Comparison of ENCODE assay signal across 1 cellular context in genomic region chr3:46882377-46883015, GRCh38.
TF ChIP-seq lines count a peak whose summit lies in the region.

No MANE protein-coding gene starts in this region.

TF ChIP-seq in H1, 55 proteins besides CTCF, POLR2A, EP300 and RAD21 (continued from another document):
- TF ChIP-seq ZNF274 (IDR thresholded peaks at IDR 0.05; ENCODE audit: borderline replicate concordance, extremely low read depth, low read length) (no peak), SP4 (IDR thresholded peaks at IDR 0.05; ENCODE audit: low read length) (no peak), NRF1 (IDR thresholded peaks at IDR 0.05; ENCODE audit: low read depth, low read length) (no peak), HDAC2 (IDR thresholded peaks at IDR 0.05; ENCODE audit: borderline replicate concordance in 1 of 2, low read depth in 2 of 2, low read length in 2 of 2) (no peak), KDM4A (IDR thresholded peaks at IDR 0.05; ENCODE audit: low read depth, low read length, severe bottlenecking) (peak; percentile 90), NANOG (IDR thresholded peaks at IDR 0.05; ENCODE audit: insufficient read depth, low read depth, low read length, poor library complexity, severe bottlenecking) (no peak), JUND (IDR thresholded peaks at IDR 0.05; ENCODE audit: low read length) (no peak), RFX5 (IDR thresholded peaks at IDR 0.05; ENCODE audit: borderline replicate concordance, low read depth, low read length) (no peak), SP2 (IDR thresholded peaks at IDR 0.05; ENCODE audit: low read length) (no peak), RBBP5 (IDR thresholded peaks at IDR 0.05; ENCODE audit: borderline replicate concordance, low read depth, low read length) (no peak), CHD1 (IDR thresholded peaks at IDR 0.05; ENCODE audit: low read depth, low read length) (no peak), SIX5 (IDR thresholded peaks at IDR 0.05; ENCODE audit: low read depth, low read length) (no peak), BACH1 (IDR thresholded peaks at IDR 0.05; ENCODE audit: low read length) (no peak), TAF1 (IDR thresholded peaks at IDR 0.05; ENCODE audit: low read depth, low read length) (no peak), GTF2F1 (IDR thresholded peaks at IDR 0.05; ENCODE audit: borderline replicate concordance, low read depth, low read length) (no peak), HDAC6 (IDR thresholded peaks at IDR 0.05; ENCODE audit: low read depth, low read length) (no peak), GABPA (IDR thresholded peaks at IDR 0.05; ENCODE audit: borderline replicate concordance, insufficient read depth, low read length) (no peak), ATF2 (IDR thresholded peaks at IDR 0.05; ENCODE audit: low read length) (no peak), CHD7 (IDR thresholded peaks at IDR 0.05; ENCODE audit: insufficient replicate concordance, low read length) (no peak), TEAD4 (IDR thresholded peaks at IDR 0.05; ENCODE audit: low read depth, low read length) (no peak), TCF12 (IDR thresholded peaks at IDR 0.05; ENCODE audit: low read depth, low read length) (no peak), ATF3 (IDR thresholded peaks at IDR 0.05; ENCODE audit: insufficient read depth, low read depth, low read length) (no peak), KDM1A (IDR thresholded peaks at IDR 0.05; ENCODE audit: borderline replicate concordance, low read length) (no peak), CEBPB (IDR thresholded peaks at IDR 0.05; ENCODE audit: low read depth, low read length) (no peak), ASH2L (IDR thresholded peaks at IDR 0.05; ENCODE audit: low read length) (peak; percentile 91), YY1 (IDR thresholded peaks at IDR 0.05; ENCODE audit: low read depth, low read length) (0 out of 2 replicates have a peak, but pooled peaks have one; percentile 6), BCL11A (IDR thresholded peaks at IDR 0.05; ENCODE audit: low read depth in 2 of 2, low read length in 2 of 2) (no peak), CTBP2 (IDR thresholded peaks at IDR 0.05; ENCODE audit: borderline replicate concordance, insufficient read depth, insufficient read length, low read length) (peak; percentile 91), CHD2 (IDR thresholded peaks at IDR 0.05; ENCODE audit: low read length) (no peak), SUZ12 (IDR thresholded peaks at IDR 0.05; ENCODE audit: low read length) (peak; percentile 37), CBX8 (IDR thresholded peaks at IDR 0.05; ENCODE audit: borderline replicate concordance, low read depth, low read length) (no peak), SRF (IDR thresholded peaks at IDR 0.05; ENCODE audit: low read depth, low read length) (no peak)
- TF ChIP-seq, protein P1, sequence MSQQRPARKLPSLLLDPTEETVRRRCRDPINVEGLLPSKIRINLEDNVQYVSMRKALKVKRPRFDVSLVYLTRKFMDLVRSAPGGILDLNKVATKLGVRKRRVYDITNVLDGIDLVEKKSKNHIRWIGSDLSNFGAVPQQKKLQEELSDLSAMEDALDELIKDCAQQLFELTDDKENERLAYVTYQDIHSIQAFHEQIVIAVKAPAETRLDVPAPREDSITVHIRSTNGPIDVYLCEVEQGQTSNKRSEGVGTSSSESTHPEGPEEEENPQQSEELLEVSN (IDR thresholded peaks at IDR 0.05): no peak
